ENCODE assay signal across 28 cellular contexts in genomic region chrX:121236040-121236439, GRCh38.
"Had no signal": no experiment of that assay in that cellular context is flagged by ENCODE, and none has a peak within 500 bp of the region (broad histone marks: within the 10 kb centered on the region; RNA-seq: fewer than 3 reads in every experiment).

No MANE protein-coding gene starts in this region.

- H3K27ac ChIP-seq: colonic mucosa, coronary artery, dorsolateral prefrontal cortex, epithelial cell of prostate, esophagus muscularis mucosa, esophagus squamous epithelium, foreskin keratinocyte, gastrocnemius medialis, gastroesophageal sphincter, heart left ventricle, heart right ventricle had no signal

- H3K9me3 ChIP-seq: colonic mucosa, esophagus muscularis mucosa, esophagus squamous epithelium, gastrocnemius medialis, gastroesophageal sphincter had no signal

- H3K27me3 ChIP-seq: colonic mucosa, esophagus muscularis mucosa, esophagus squamous epithelium, foreskin keratinocyte, gastrocnemius medialis, gastroesophageal sphincter, heart left ventricle, heart right ventricle had no signal

- FAIRE-seq: endometrium, endothelial cell of umbilical vein, frontal cortex had no signal

- H3K4me1 ChIP-seq: colonic mucosa, esophagus muscularis mucosa, esophagus squamous epithelium, foreskin keratinocyte, gastrocnemius medialis, gastroesophageal sphincter, heart left ventricle, heart right ventricle had no signal

- H3K4me3 Mint-ChIP-seq: dendritic cell treated with granulocyte-macrophage colony-stimulating factor and Interleukin-4, amounts not matched to agents 40 ng/mL and 50 ng/mL, for 4 days; effector memory CD8-positive, alpha-beta T cell; endodermal cell had no signal

- H3K9me3 Mint-ChIP-seq: dendritic cell treated with granulocyte-macrophage colony-stimulating factor and Interleukin-4, amounts not matched to agents 40 ng/mL and 50 ng/mL, for 4 days; effector memory CD8-positive, alpha-beta T cell had no signal

- H3K36me3 ChIP-seq: colonic mucosa, esophagus muscularis mucosa, esophagus squamous epithelium, gastrocnemius medialis, gastroesophageal sphincter, heart left ventricle, heart right ventricle had no signal

- ATAC-seq: effector memory CD8-positive, alpha-beta T cell; esophagus mucosa; foreskin keratinocyte; gastrocnemius medialis; gastroesophageal sphincter; heart left ventricle; heart right ventricle had no signal

- H3K27me3 Mint-ChIP-seq: dendritic cell treated with granulocyte-macrophage colony-stimulating factor and Interleukin-4, amounts not matched to agents 40 ng/mL and 50 ng/mL, for 4 days; effector memory CD8-positive, alpha-beta T cell had no signal

- H3K27ac Mint-ChIP-seq: dendritic cell treated with granulocyte-macrophage colony-stimulating factor and Interleukin-4, amounts not matched to agents 40 ng/mL and 50 ng/mL, for 4 days; effector memory CD8-positive, alpha-beta T cell; endodermal cell had no signal

- H3K4me3 ChIP-seq: colonic mucosa, coronary artery, dorsolateral prefrontal cortex, esophagus muscularis mucosa, esophagus squamous epithelium, gastrocnemius medialis, gastroesophageal sphincter, heart left ventricle, heart right ventricle had no signal

- DNase-seq: colonic mucosa; cortex of kidney; dermis blood vessel endothelial cell; dorsolateral prefrontal cortex; effector CD4-positive, alpha-beta T cell; effector CD8-positive, alpha-beta T cell; effector memory CD4-positive, alpha-beta T cell; effector memory CD8-positive, alpha-beta T cell; endodermal cell; erythroblast; esophagus squamous epithelium; foreskin fibroblast; foreskin keratinocyte; foreskin melanocyte; gastrocnemius medialis; glutamatergic neuron; head of caudate nucleus; heart left ventricle; heart right ventricle had no signal
